In the genomic region with DNA sequence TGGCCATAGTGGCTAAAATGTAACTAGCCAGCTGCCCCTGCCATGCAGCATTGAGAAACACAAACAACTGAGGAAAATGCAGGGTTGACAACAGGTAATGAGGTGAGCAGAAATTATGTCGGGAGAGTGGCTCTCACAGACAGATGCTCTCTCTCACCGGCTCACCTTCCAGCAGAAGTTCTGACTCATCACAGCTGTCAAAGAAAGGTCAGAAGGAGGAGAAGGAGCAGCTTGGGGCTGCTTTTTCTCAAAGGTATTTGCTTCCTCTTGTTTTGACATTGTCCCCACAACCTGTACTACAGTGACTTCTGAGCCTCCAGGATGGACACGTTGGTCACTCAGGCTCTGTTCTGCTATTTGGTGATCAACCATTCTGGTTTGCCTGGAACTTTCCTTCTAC, we compare ENCODE assay signal across 26 cellular contexts.
A peak's percentile ranks its signal among the peaks of the same experiment; 100 is the strongest.
DNase-seq lines count a peak whose midpoint lies in the region; ATAC-seq and TF ChIP-seq lines count a peak whose summit lies in the region.
"Had no signal": no experiment of that assay in that cellular context is flagged by ENCODE, and none has a peak within 500 bp of the region (broad histone marks: within the 10 kb centered on the region; RNA-seq: fewer than 3 reads in every experiment).

No MANE protein-coding gene starts in this region.

- H2AFZ ChIP-seq in HCT116 (ENCODE audit: low read depth, low read length, poor library complexity, severe bottlenecking), result no peak overlapping the region
- H2AFZ ChIP-seq: GM23338 had no signal

- H4K20me1 ChIP-seq in HCT116 (ENCODE audit: insufficient read depth), result no peaks in the 10 kb centered on the region

- no peak for TF ChIP-seq POLR2A in HCT116 (IDR thresholded peaks at IDR 0.05; ENCODE audit: borderline replicate concordance, extremely low read depth, insufficient read depth, insufficient read length)
- TF ChIP-seq POLR2A in GM18505 (IDR thresholded peaks at IDR 0.05; ENCODE audit: borderline replicate concordance, extremely low read depth, insufficient read depth, insufficient read length), result no peak

- H3K27ac ChIP-seq in HCT116 (ENCODE audit: low read depth, low read length), result no peak overlapping the region
- H3K27ac ChIP-seq in endodermal cell (ENCODE audit: low read depth, low read length), result no peak overlapping the region
- H3K27ac ChIP-seq: epithelial cell of prostate, SJCRH30, tibial nerve had no signal

- DNase-seq in HCT116 (ENCODE audit: low read depth, low spot score), result no peak
- peak; percentile 28 for DNase-seq in NCI-H226
- peak; percentile 51 for DNase-seq in endodermal cell
- no peak for DNase-seq in nephron progenitor cell
- DNase-seq: activated B cell treated with CpG ODN at 0.5 μM for 24 hours; activated CD4-positive, alpha-beta memory T cell treated with anti-CD3 and anti-CD28 coated beads for 36 hours; activated T-cell treated with anti-CD3 and anti-CD28 coated beads, Interleukin-2, amount 50 U/mL, for 1 hour; amniotic stem cell; CD4-positive, alpha-beta T cell; DMS79; foreskin melanocyte; hippocampal formation; KG1; MV-4-11; naive thymus-derived CD8-positive, alpha-beta T cell; NCI-H187 treated with DMSO at 0.1 percent for 48 hours; NCI-H510A; posterior cingulate gyrus had no signal

- RAD21 ChIA-PET in HCT116 (lab: Charles Lee; ENCODE audit: low non-redundant PET in 1 of 2, low total read pairs in 2 of 2, uncharacterized antibody in 2 of 2, unreplicated experiment in 2 of 2), result no interaction called here

- no peak for TF ChIP-seq RAD21 in HCT116 (IDR thresholded peaks at IDR 0.05; ENCODE audit: low read depth)

- no peak overlapping the region for H3K27ac Mint-ChIP-seq in endodermal cell
- peak overlapping the region; percentile 97 for H3K27ac Mint-ChIP-seq in nephron progenitor cell
- H3K27ac Mint-ChIP-seq: activated B cell treated with CpG ODN at 0.5 μM for 24 hours; activated CD4-positive, alpha-beta memory T cell treated with anti-CD3 and anti-CD28 coated beads for 36 hours; CD4-positive, alpha-beta T cell; GM23338; naive thymus-derived CD8-positive, alpha-beta T cell; stimulated activated naive CD8-positive, alpha-beta T cell treated with anti-CD3 and anti-CD28 coated beads, Interleukin-15, Interleukin-2, amounts not matched to agents 100 ng/mL and 50 ng/mL, for 24 hours had no signal

- POLR2A ChIA-PET in HCT116 (lab: Charles Lee), result interaction anchor here (0.9 kb wide), 1 partner anchor 12 kb away, joined by 3 read pairs; no protein-coding TSS in a partner anchor

- WGBS in endodermal cell (ENCODE audit: insufficient coverage in 1 of 2, insufficient read length in 1 of 2), 2 experiments, result 65 to 74% methylated on average over 3 of the region's 3 CpGs

- CTCF ChIA-PET in HCT116 (lab: Charles Lee), result no interaction called here

- H3K27me3 Mint-ChIP-seq in endodermal cell (ENCODE audit: insufficient read depth), result no peaks in the 10 kb centered on the region
- H3K27me3 Mint-ChIP-seq in nephron progenitor cell (ENCODE audit: low read depth, poor library complexity), result no peaks in the 10 kb centered on the region

- TF ChIP-seq CTCF in HCT116 (IDR thresholded peaks at IDR 0.05 in 2 of 3, conservative IDR thresholded peaks at IDR 0.05 in 1 of 3; ENCODE audit: borderline replicate concordance in 1 of 3, insufficient read depth in 1 of 3, low read depth in 2 of 3, low read length in 2 of 3) (no peak), endodermal cell (conservative IDR thresholded peaks at IDR 0.05) (no peak), nephron progenitor cell (IDR thresholded peaks at IDR 0.05) (no peak)

- H3K4me1 Mint-ChIP-seq in endodermal cell, result peaks cover 7% of the 10 kb centered on the region
- H3K4me1 Mint-ChIP-seq in nephron progenitor cell, result peaks cover 40% of the 10 kb centered on the region
- H3K4me1 Mint-ChIP-seq: activated B cell treated with CpG ODN at 0.5 μM for 24 hours had no signal

- ATAC-seq in HCT116 (peak; percentile 25; the same call in 1 of the 2 replicates), HG03378 (IDR thresholded peaks at IDR 0.05; ENCODE audit: unreplicated experiment) (no peak), GM18505 (IDR thresholded peaks at IDR 0.05; ENCODE audit: unreplicated experiment) (no peak), HG03097 (IDR thresholded peaks at IDR 0.05; ENCODE audit: low FRiP score, unreplicated experiment) (no peak)
- ATAC-seq: GM23338; naive thymus-derived CD8-positive, alpha-beta T cell had no signal

- H3K79me2 ChIP-seq in HCT116 (ENCODE audit: insufficient read depth, low read length), result no peaks in the 10 kb centered on the region

- H3K4me1 ChIP-seq in HCT116 (ENCODE audit: control insufficient read depth in 1 of 2, insufficient read depth in 2 of 2, low read length in 2 of 2) (no peaks in the 10 kb centered on the region), endodermal cell (ENCODE audit: control insufficient read depth, insufficient read depth, low read length) (peaks cover 5% of the 10 kb centered on the region)
- H3K4me1 ChIP-seq: tibial nerve had no signal

- H3K4me3 Mint-ChIP-seq in endodermal cell (no peak overlapping the region), nephron progenitor cell (peak overlapping the region; percentile 53)
- H3K4me3 Mint-ChIP-seq: activated B cell treated with CpG ODN at 0.5 μM for 24 hours; activated CD4-positive, alpha-beta memory T cell treated with anti-CD3 and anti-CD28 coated beads for 36 hours; CD4-positive, alpha-beta T cell; GM23338; naive thymus-derived CD8-positive, alpha-beta T cell; stimulated activated naive CD8-positive, alpha-beta T cell treated with anti-CD3 and anti-CD28 coated beads, Interleukin-15, Interleukin-2, amounts not matched to agents 100 ng/mL and 50 ng/mL, for 24 hours had no signal

- H3K9ac ChIP-seq in HCT116 (ENCODE audit: low read length), result no peak overlapping the region
- no peak overlapping the region for H3K9ac ChIP-seq in endodermal cell (ENCODE audit: extremely low read depth, low read length, poor library complexity, severe bottlenecking)

- no peak overlapping the region for H3K4me3 ChIP-seq in HCT116 (replicated peaks in 1 of 2; ENCODE audit: low read depth in 1 of 2, low read length in 2 of 2)
- no peak overlapping the region for H3K4me3 ChIP-seq in endodermal cell (ENCODE audit: low read length)
- H3K4me3 ChIP-seq: GM23338, SJCRH30, tibial nerve had no signal

- H3K4me2 ChIP-seq in HCT116 (ENCODE audit: low read length), result no peak overlapping the region
- H3K4me2 ChIP-seq: GM23338 had no signal

- H3K9me3 ChIP-seq in HCT116 (ENCODE audit: control insufficient read depth in 1 of 2, insufficient read depth in 1 of 2, low read depth in 1 of 2, low read length in 2 of 2) (no peaks in the 10 kb centered on the region), endodermal cell (ENCODE audit: control insufficient read depth, low read length) (no peaks in the 10 kb centered on the region)
- H3K9me3 ChIP-seq: SJCRH30, tibial nerve had no signal

- H3K36me3 Mint-ChIP-seq in endodermal cell (ENCODE audit: low read depth) (no peaks in the 10 kb centered on the region), nephron progenitor cell (ENCODE audit: low read depth) (no peaks in the 10 kb centered on the region)
- H3K36me3 Mint-ChIP-seq: activated CD4-positive, alpha-beta memory T cell treated with anti-CD3 and anti-CD28 coated beads for 36 hours; naive thymus-derived CD8-positive, alpha-beta T cell had no signal

- BruUV-seq in HCT116 (replicated peaks; lab: Mats Ljungman, UMichigan), result no TSS peak

- no peaks in the 10 kb centered on the region for H3K9me3 Mint-ChIP-seq in endodermal cell
- H3K9me3 Mint-ChIP-seq in nephron progenitor cell, result no peaks in the 10 kb centered on the region
- H3K9me3 Mint-ChIP-seq: activated B cell treated with CpG ODN at 0.5 μM for 24 hours; activated CD4-positive, alpha-beta memory T cell treated with anti-CD3 and anti-CD28 coated beads for 36 hours; CD4-positive, alpha-beta T cell; GM23338; naive thymus-derived CD8-positive, alpha-beta T cell; stimulated activated naive CD8-positive, alpha-beta T cell treated with anti-CD3 and anti-CD28 coated beads, Interleukin-15, Interleukin-2, amounts not matched to agents 100 ng/mL and 50 ng/mL, for 24 hours had no signal

- intact Hi-C loops in HCT116 (cut with micrococcal nuclease), result no loop called here

- no peaks in the 10 kb centered on the region for H3K9me2 ChIP-seq in HCT116 (ENCODE audit: insufficient read depth)

- no peaks in the 10 kb centered on the region for H3K36me3 ChIP-seq in HCT116 (ENCODE audit: control insufficient read depth in 1 of 2, insufficient read depth in 2 of 2, low read length in 2 of 2)
- no peaks in the 10 kb centered on the region for H3K36me3 ChIP-seq in endodermal cell (ENCODE audit: control insufficient read depth, insufficient read depth, low read length)
- H3K36me3 ChIP-seq: SJCRH30, tibial nerve had no signal

- H3K27me3 ChIP-seq in HCT116 (ENCODE audit: insufficient read depth, low read length) (peaks cover 43% of the 10 kb centered on the region), endodermal cell (ENCODE audit: control insufficient read depth, insufficient read depth, low read length, poor library complexity, severe bottlenecking) (no peaks in the 10 kb centered on the region)
- H3K27me3 ChIP-seq: SJCRH30, tibial nerve had no signal

TF ChIP-seq in HCT116, 20 proteins besides CTCF, POLR2A, EP300 and RAD21 (continues in another document):
- TF ChIP-seq REST (IDR thresholded peaks at IDR 0.05; ENCODE audit: low read depth), result no peak
- TF ChIP-seq EZH2phosphoT487 (IDR thresholded peaks at IDR 0.05; ENCODE audit: borderline replicate concordance), result no peak
- no peak for TF ChIP-seq EGR1 (IDR thresholded peaks at IDR 0.05; ENCODE audit: low read depth)

Comparison
In these comparisons a context has a peak if more than half of its experiments do, and no peak if none do; other contexts are left out.
1. DNase-seq: peak in NCI-H226 (single experiment) and endodermal cell (single experiment); none in HCT116 (single experiment) and nephron progenitor cell (single experiment).